28 cellular contexts compared by ENCODE assay signal in genomic region chr15:56812255-56812654, GRCh38.
DNase-seq lines count a peak whose midpoint lies in the region; ATAC-seq and TF ChIP-seq lines count a peak whose summit lies in the region.
"Had no signal": no experiment of that assay in that cellular context is flagged by ENCODE, and none has a peak within 500 bp of the region (broad histone marks: within the 10 kb centered on the region; RNA-seq: fewer than 3 reads in every experiment).

No MANE protein-coding gene starts in this region.

- H3K9ac ChIP-seq in OCI-LY3 (ENCODE audit: low read length) (no peak overlapping the region), smooth muscle cell (ENCODE audit: low read depth) (no peak overlapping the region)
- H3K9ac ChIP-seq: KMS-11 had no signal

- DNase-seq in fibroblast of the aortic adventitia (ENCODE audit: low read depth), result peak; percentile 11
- peak; percentile 30 for DNase-seq in midbrain (lab: John Stamatoyannopoulos, UW)
- no peak for DNase-seq in thoracic aorta (ENCODE audit: low spot score)
- DNase-seq in dorsolateral prefrontal cortex, result no peak
- no peak for DNase-seq in smooth muscle cell (lab: John Stamatoyannopoulos, UW; ENCODE audit: unreplicated experiment)
- DNase-seq in activated CD4-positive, alpha-beta T cell treated with anti-CD3 and anti-CD28 coated beads, Interleukin-2, amount 10 ng/mL, durations not matched to agents 24 days and 14 days, result no peak
- DNase-seq: activated CD8-positive, alpha-beta memory T cell treated with anti-CD3 and anti-CD28 coated beads, Interleukin-2, amount 10 ng/mL, durations not matched to agents 7 days and 5 days; activated naive CD4-positive, alpha-beta T cell; activated T-cell treated with anti-CD3 and anti-CD28 coated beads, Interleukin-2, amount 50 U/mL, for 48 hours; Calu3; DMS79 treated with DMSO at 0.1 percent for 48 hours; effector CD8-positive, alpha-beta T cell; HCEC 1CT; left colon; NCI-H1436; NCI-H446 treated with DMSO at 0.1 percent for 48 hours; NCI-H82; PC-3; retina; SHP77; stimulated activated CD4-positive, alpha-beta T cell treated with anti-CD3 and anti-CD28 coated beads, Interleukin-4, amount 100 ng/mL, for 24 hours; WERI-Rb-1 had no signal

- H3K4me3 Mint-ChIP-seq in activated CD4-positive, alpha-beta T cell treated with anti-CD3 and anti-CD28 coated beads, Interleukin-2, amount 10 ng/mL, durations not matched to agents 24 days and 14 days, result no peak overlapping the region
- H3K4me3 Mint-ChIP-seq: activated CD8-positive, alpha-beta memory T cell treated with anti-CD3 and anti-CD28 coated beads, Interleukin-2, amount 10 ng/mL, durations not matched to agents 7 days and 5 days; brain; stimulated activated memory B cell treated with anti-CD40 and anti-IgM and Interleukin-4, amounts not matched to agents 10 μg/mL and 1 μg/mL and 100 μg/mL, for 72 hours; T-helper 2 cell treated with Interferon-gamma antibody and Interleukin-4, amounts not matched to agents 5 μg/mL and 100 μg/mL, for 36 hours had no signal

- peaks cover 1% of the 10 kb centered on the region for H3K4me1 Mint-ChIP-seq in activated CD4-positive, alpha-beta T cell treated with anti-CD3 and anti-CD28 coated beads, Interleukin-2, amount 10 ng/mL, durations not matched to agents 24 days and 14 days
- H3K4me1 Mint-ChIP-seq: stimulated activated memory B cell treated with anti-CD40 and anti-IgM and Interleukin-4, amounts not matched to agents 10 μg/mL and 1 μg/mL and 100 μg/mL, for 72 hours had no signal

- no peak overlapping the region for H3K27ac Mint-ChIP-seq in activated CD4-positive, alpha-beta T cell treated with anti-CD3 and anti-CD28 coated beads, Interleukin-2, amount 10 ng/mL, durations not matched to agents 24 days and 14 days
- H3K27ac Mint-ChIP-seq: activated CD8-positive, alpha-beta memory T cell treated with anti-CD3 and anti-CD28 coated beads, Interleukin-2, amount 10 ng/mL, durations not matched to agents 7 days and 5 days; brain; stimulated activated memory B cell treated with anti-CD40 and anti-IgM and Interleukin-4, amounts not matched to agents 10 μg/mL and 1 μg/mL and 100 μg/mL, for 72 hours; T-helper 2 cell treated with Interferon-gamma antibody and Interleukin-4, amounts not matched to agents 5 μg/mL and 100 μg/mL, for 36 hours had no signal

- H3K27ac ChIP-seq in OCI-LY3 (ENCODE audit: low read length) (no peak overlapping the region), thoracic aorta (peak overlapping the region; percentile 35 to 55), dorsolateral prefrontal cortex (peak overlapping the region in 9 of 59 donors; percentile 1 to 40 (median 30)), smooth muscle cell (ENCODE audit: low read depth) (no peak overlapping the region)
- H3K27ac ChIP-seq: C4-2B, KMS-11, WERI-Rb-1 had no signal

- H4K20me1 ChIP-seq in OCI-LY3 (ENCODE audit: insufficient read depth, low read length), result no peaks in the 10 kb centered on the region
- no peaks in the 10 kb centered on the region for H4K20me1 ChIP-seq in smooth muscle cell (ENCODE audit: low read depth)

- ATAC-seq in thoracic aorta (ENCODE audit: insufficient number of reproducible peaks, low FRiP score, low read depth), result no peak
- ATAC-seq: activated CD8-positive, alpha-beta memory T cell treated with anti-CD3 and anti-CD28 coated beads, Interleukin-2, amount 10 ng/mL, durations not matched to agents 7 days and 5 days; left colon; PC-3; stimulated activated memory B cell treated with anti-CD40 and anti-IgM and Interleukin-4, amounts not matched to agents 10 μg/mL and 1 μg/mL and 100 μg/mL, for 72 hours had no signal

- H3F3A ChIP-seq in smooth muscle cell (ENCODE audit: low read depth), result no peaks in the 10 kb centered on the region

- no peak for TF ChIP-seq CTCF in OCI-LY3 (IDR thresholded peaks at IDR 0.05; ENCODE audit: low read depth, low read length)
- no peak for TF ChIP-seq CTCF in fibroblast of the aortic adventitia (IDR thresholded peaks at IDR 0.05; ENCODE audit: insufficient read depth, low read length)
- TF ChIP-seq CTCF in thoracic aorta (IDR thresholded peaks at IDR 0.05), result no peak
- no peak for TF ChIP-seq CTCF in dorsolateral prefrontal cortex (IDR thresholded peaks at IDR 0.05 in 54 of 56, conservative IDR thresholded peaks at IDR 0.05 in 2 of 56; ENCODE audit: low read depth in 1 of 56, partially characterized antibody in 56 of 56)
- no peak for TF ChIP-seq CTCF in smooth muscle cell (IDR thresholded peaks at IDR 0.05; ENCODE audit: borderline replicate concordance, insufficient read depth, poor library complexity, severe bottlenecking)

- peaks cover 23% of the 10 kb centered on the region for H3K9me3 Mint-ChIP-seq in activated CD4-positive, alpha-beta T cell treated with anti-CD3 and anti-CD28 coated beads, Interleukin-2, amount 10 ng/mL, durations not matched to agents 24 days and 14 days

- no peaks in the 10 kb centered on the region for H3K27me3 Mint-ChIP-seq in activated CD4-positive, alpha-beta T cell treated with anti-CD3 and anti-CD28 coated beads, Interleukin-2, amount 10 ng/mL, durations not matched to agents 24 days and 14 days
- H3K27me3 Mint-ChIP-seq: activated CD8-positive, alpha-beta memory T cell treated with anti-CD3 and anti-CD28 coated beads, Interleukin-2, amount 10 ng/mL, durations not matched to agents 7 days and 5 days; brain; stimulated activated memory B cell treated with anti-CD40 and anti-IgM and Interleukin-4, amounts not matched to agents 10 μg/mL and 1 μg/mL and 100 μg/mL, for 72 hours had no signal

- H3K36me3 Mint-ChIP-seq in activated CD4-positive, alpha-beta T cell treated with anti-CD3 and anti-CD28 coated beads, Interleukin-2, amount 10 ng/mL, durations not matched to agents 24 days and 14 days (ENCODE audit: low read depth), result peaks cover 2% of the 10 kb centered on the region

- H3K4me1 ChIP-seq in OCI-LY3 (ENCODE audit: low read length) (no peaks in the 10 kb centered on the region), thoracic aorta (ENCODE audit: control insufficient read depth in 1 of 2, low read depth in 2 of 2) (peaks cover 5 to 24% of the 10 kb centered on the region in 2 donors), smooth muscle cell (ENCODE audit: low read depth) (no peaks in the 10 kb centered on the region)

- 30% methylated on average over 4 of the region's 4 CpGs for WGBS in smooth muscle cell (ENCODE audit: low lambda C conversion rate)

- no peaks in the 10 kb centered on the region for H3K79me2 ChIP-seq in OCI-LY3 (ENCODE audit: low read length)
- H3K79me2 ChIP-seq in smooth muscle cell (ENCODE audit: low read depth), result no peaks in the 10 kb centered on the region

- H3K9me3 ChIP-seq in OCI-LY3 (ENCODE audit: insufficient read depth, low read length) (peaks cover 12% of the 10 kb centered on the region), thoracic aorta (no peaks in the 10 kb centered on the region), smooth muscle cell (replicated peaks; ENCODE audit: low read depth) (peaks cover 4% of the 10 kb centered on the region)

- no peak overlapping the region for H3K4me2 ChIP-seq in OCI-LY3 (ENCODE audit: low read length)
- no peak overlapping the region for H3K4me2 ChIP-seq in smooth muscle cell
- H3K4me2 ChIP-seq: KMS-11 had no signal

- H3K4me3 ChIP-seq in OCI-LY3 (ENCODE audit: low read length) (no peak overlapping the region), fibroblast of the aortic adventitia (ENCODE audit: low read depth, low read length) (no peak overlapping the region), thoracic aorta (no peak overlapping the region), dorsolateral prefrontal cortex (no peak overlapping the region), smooth muscle cell (no peak overlapping the region)

- H2AFZ ChIP-seq in OCI-LY3 (ENCODE audit: low read depth, low read length), result peak overlapping the region; percentile 39; the same call in 1 of the 2 replicates
- H2AFZ ChIP-seq in smooth muscle cell (ENCODE audit: low read depth), result no peak overlapping the region

- peaks cover 10% of the 10 kb centered on the region for H3K36me3 ChIP-seq in OCI-LY3 (replicated peaks; ENCODE audit: low read depth, low read length)
- H3K36me3 ChIP-seq in thoracic aorta, result no peaks in the 10 kb centered on the region
- no peaks in the 10 kb centered on the region for H3K36me3 ChIP-seq in smooth muscle cell (ENCODE audit: low read depth)
- H3K36me3 ChIP-seq: WERI-Rb-1 had no signal

- H3K27me3 ChIP-seq in OCI-LY3 (ENCODE audit: low read depth, low read length) (no peaks in the 10 kb centered on the region), thoracic aorta (replicated peaks; ENCODE audit: insufficient read depth) (no peaks in the 10 kb centered on the region), dorsolateral prefrontal cortex (no peaks in the 10 kb centered on the region), smooth muscle cell (ENCODE audit: low read depth) (no peaks in the 10 kb centered on the region)

- intact Hi-C loops in dorsolateral prefrontal cortex (cut with DNase I), result no loop called here
- intact Hi-C loops in activated CD4-positive, alpha-beta T cell treated with anti-CD3 and anti-CD28 coated beads, Interleukin-2, amount 10 ng/mL, durations not matched to agents 24 days and 14 days (cut with micrococcal nuclease), result no loop called here

Comparison
In these comparisons a context has a peak if more than half of its experiments do, and no peak if none do; other contexts are left out.
1. H3K27ac ChIP-seq: peak in thoracic aorta (2 of 2); none in OCI-LY3 (single experiment) and smooth muscle cell (single experiment).
2. DNase-seq: peak in fibroblast of the aortic adventitia (single experiment) and midbrain (single experiment); none in thoracic aorta (single experiment), dorsolateral prefrontal cortex (0 of 10), smooth muscle cell (single experiment) and activated CD4-positive, alpha-beta T cell treated with anti-CD3 and anti-CD28 coated beads, Interleukin-2, amount 10 ng/mL, durations not matched to agents 24 days and 14 days (single experiment).